ENCODE assay signal across 8 cellular contexts in the genomic region with DNA sequence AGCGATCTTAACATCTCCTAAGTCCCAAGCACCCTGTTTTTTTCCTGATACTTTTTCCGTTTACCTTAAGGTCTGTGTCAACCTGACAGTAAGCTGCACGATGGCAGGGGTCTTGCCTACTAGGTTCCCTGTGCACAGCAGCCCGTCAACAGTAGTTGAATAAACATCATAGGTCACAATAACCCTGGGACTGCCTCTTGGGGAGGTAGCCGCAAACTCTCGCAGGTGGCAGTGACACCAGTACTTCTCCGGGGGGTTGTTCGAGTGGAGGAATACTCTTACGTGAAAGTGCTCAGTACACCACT. TPM values are rescaled to one million over a fixed set of nuclear protein-coding genes. Genes with fewer than 3 reads are reported as not detected.
DNase-seq lines count a peak whose midpoint lies in the region; ATAC-seq and TF ChIP-seq lines count a peak whose summit lies in the region.

No MANE protein-coding gene starts in this region.

- no peak overlapping the region for H2BK15ac ChIP-seq in mesenchymal stem cell (ENCODE audit: low read depth, poor library complexity, severe bottlenecking)

- TF ChIP-seq CTCF in body of pancreas (IDR thresholded peaks at IDR 0.05) = no peak

- H3K18ac ChIP-seq in mesenchymal stem cell (ENCODE audit: low read depth in 1 of 2, low read length in 2 of 2) = peak overlapping the region; percentile 59 to 65

- H4K91ac ChIP-seq in mesenchymal stem cell (ENCODE audit: low read length) = no peak overlapping the region

- H2BK5ac ChIP-seq in mesenchymal stem cell (ENCODE audit: low read depth, low read length, poor library complexity, severe bottlenecking) = no peak overlapping the region

- no peak for TF ChIP-seq POLR2A in body of pancreas (IDR thresholded peaks at IDR 0.05)

- intact Hi-C loops in body of pancreas (cut with DNase I) = no loop called here
- intact Hi-C loops in aorta (cut with DNase I) = no loop called here

- H3K36me3 ChIP-seq in BLaER1 (peaks cover 14% of the 10 kb centered on the region), body of pancreas (replicated peaks in 1 of 2; ENCODE audit: insufficient read depth in 1 of 2, low read depth in 2 of 2) (no peaks in the 10 kb centered on the region), mesenchymal stem cell (ENCODE audit: control insufficient read depth in 1 of 2, insufficient read depth in 2 of 2, low read depth in 1 of 2, low read length in 2 of 2) (peaks cover 0 to 12% of the 10 kb centered on the region in 2 experiments), aorta (ENCODE audit: control insufficient read depth in 1 of 2, insufficient read depth in 2 of 2, low read length in 1 of 2) (no peaks in the 10 kb centered on the region)

- H3K79me1 ChIP-seq in mesenchymal stem cell (replicated peaks; ENCODE audit: low read length, poor library complexity, severe bottlenecking) = peaks cover 12% of the 10 kb centered on the region

- H3K4me1 ChIP-seq in BLaER1 (peaks cover 31% of the 10 kb centered on the region), body of pancreas (peaks cover 40% of the 10 kb centered on the region), mesenchymal stem cell (ENCODE audit: control insufficient read depth, insufficient read depth, low read depth, low read length) (no peaks in the 10 kb centered on the region), aorta (ENCODE audit: control insufficient read depth in 1 of 2, insufficient read depth in 2 of 2, low read length in 2 of 2) (peaks cover 2 to 6% of the 10 kb centered on the region in 2 donors)

- H2BK12ac ChIP-seq in mesenchymal stem cell (ENCODE audit: low read length in 2 of 2) = peak overlapping the region in 1 of 2 experiments; percentile 22

- H3K14ac ChIP-seq in mesenchymal stem cell (ENCODE audit: low read length in 2 of 2) = no peak overlapping the region

- H3K9me3 ChIP-seq in BLaER1 (peaks cover 14% of the 10 kb centered on the region), body of pancreas (no peaks in the 10 kb centered on the region), mesenchymal stem cell (ENCODE audit: control insufficient read depth, low read length) (peaks cover 1% of the 10 kb centered on the region), aorta (ENCODE audit: control insufficient read depth, low read length) (no peaks in the 10 kb centered on the region)

- H3K27ac ChIP-seq in BLaER1 (peak overlapping the region; percentile 86), body of pancreas (peak overlapping the region; percentile 90 to 99 (median 98)), mesenchymal stem cell (ENCODE audit: low read length, poor library complexity, severe bottlenecking) (peak overlapping the region; percentile 51), aorta (ENCODE audit: low read depth in 1 of 2, low read length in 2 of 2) (no peak overlapping the region)

- peak overlapping the region; percentile 7 for H2AFZ ChIP-seq in mesenchymal stem cell (ENCODE audit: low read depth, low read length)

- peak overlapping the region; percentile 93 for H3K9ac ChIP-seq in BLaER1
- H3K9ac ChIP-seq in mesenchymal stem cell (ENCODE audit: low read length) = peak overlapping the region; percentile 98

- H3K27me3 ChIP-seq in BLaER1 (no peaks in the 10 kb centered on the region), body of pancreas (no peaks in the 10 kb centered on the region), mesenchymal stem cell (ENCODE audit: control insufficient read depth in 1 of 2, insufficient read depth in 1 of 2, low read length in 2 of 2) (no peaks in the 10 kb centered on the region), aorta (ENCODE audit: control insufficient read depth in 1 of 2, insufficient read depth in 2 of 2, low read length in 1 of 2) (no peaks in the 10 kb centered on the region)

- peak overlapping the region; percentile 92 for H4K8ac ChIP-seq in mesenchymal stem cell (ENCODE audit: low read length)

- H3K4me3 ChIP-seq in BLaER1 = peak overlapping the region; percentile 86
- peak overlapping the region; percentile 56 to 78 for H3K4me3 ChIP-seq in body of pancreas
- peak overlapping the region; percentile 73 to 92 for H3K4me3 ChIP-seq in mesenchymal stem cell (ENCODE audit: insufficient read depth in 1 of 2, low read depth in 1 of 2, low read length in 2 of 2)
- H3K4me3 ChIP-seq in aorta (ENCODE audit: low read length in 2 of 2) = peak overlapping the region; percentile 73 to 77

- H2AK5ac ChIP-seq in mesenchymal stem cell (ENCODE audit: low read length, severe bottlenecking) = no peak overlapping the region

- DNase-seq in body of pancreas = no peak
- DNase-seq in mesenchymal stem cell = no peak
- peak in 1 of 2 donors; percentile 77 for DNase-seq in aorta
- DNase-seq in dedifferentiated amniotic fluid mesenchymal stem cell (ENCODE audit: extremely low spot score) = no peak
- DNase-seq in GM19238 (ENCODE audit: insufficient read length, low spot score) = no peak

- peaks cover 45% of the 10 kb centered on the region for H4K20me1 ChIP-seq in BLaER1

- no peak overlapping the region for H2BK120ac ChIP-seq in mesenchymal stem cell (ENCODE audit: low read depth, low read length)

- ATAC-seq in GM19452 (IDR thresholded peaks at IDR 0.05; ENCODE audit: unreplicated experiment) = peak; percentile 43
- ATAC-seq in HG03442 (IDR thresholded peaks at IDR 0.05; ENCODE audit: unreplicated experiment) = peak; percentile 36
- peak; percentile 41 for ATAC-seq in body of pancreas
- ATAC-seq in aorta (ENCODE audit: low FRiP score) = no peak

- H3K4me2 ChIP-seq in BLaER1 = peak overlapping the region; percentile 91
- H3K4me2 ChIP-seq in mesenchymal stem cell (ENCODE audit: low read length, poor library complexity, severe bottlenecking) = peak overlapping the region; percentile 84

- peak overlapping the region; percentile 2 to 31 for H3K4ac ChIP-seq in mesenchymal stem cell (ENCODE audit: low read depth in 1 of 2, low read length in 2 of 2)

- no peak overlapping the region for H3K23ac ChIP-seq in mesenchymal stem cell (ENCODE audit: low read length in 2 of 2)

- 1% methylated on average over 9 of the region's 9 CpGs for WGBS in body of pancreas, 2 donors
- under 1% methylated on average over 9 of the region's 9 CpGs for WGBS in mesenchymal stem cell
- 0% methylated on average over 9 of the region's 9 CpGs for WGBS in aorta, 2 donors

RNA-seq across cellular contexts. Expression of gene PDCD6IP, which starts 0.4 kb away (rescaled TPM):
- total RNA-seq in body of pancreas (100 to 1,000 TPM in 1 of 2 donors, 10 to 100 TPM in 1; 40.5 to 104 TPM), aorta (100 to 1,000 TPM; 232 to 245 TPM)
- 138 TPM for polyA plus RNA-seq in mesenchymal stem cell (2013, experiment 1 of 2)
- 128 TPM for polyA plus RNA-seq in mesenchymal stem cell (2013, experiment 2 of 2)
- 10 to 100 TPM; 41.7 to 54.0 TPM for polyA plus RNA-seq in aorta

Comparison
In these comparisons a context has a peak if more than half of its experiments do, and no peak if none do; other contexts are left out.
1. H3K27ac ChIP-seq: peak in BLaER1 (single experiment), body of pancreas (4 of 4) and mesenchymal stem cell (single experiment); none in aorta (0 of 2).
2. Peak in every context shown above with its lines, with median percentiles within 50 percentile points of each other: H3K4me3 ChIP-seq.